Comparison of ENCODE assay signal across 20 cellular contexts in the genomic region with DNA sequence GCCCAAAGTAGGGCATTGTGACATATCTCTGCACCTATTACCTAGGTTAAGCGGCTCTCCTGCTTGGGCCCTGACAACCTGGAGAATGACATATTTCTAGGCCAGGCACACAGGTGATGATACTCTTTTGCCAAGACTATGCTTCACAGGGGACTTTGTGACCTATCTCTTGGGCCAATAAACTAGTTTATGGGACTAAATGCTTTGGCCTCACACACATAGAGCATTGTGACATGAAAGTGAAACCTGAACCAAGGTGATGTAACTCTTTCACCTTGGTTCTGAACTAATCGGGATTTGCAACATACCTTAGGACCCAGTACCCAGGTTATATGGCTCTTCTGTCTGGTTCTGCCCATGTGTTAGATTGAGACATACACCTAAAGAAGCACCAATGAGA. TPM values are rescaled to one million over a fixed set of nuclear protein-coding genes. Genes with fewer than 3 reads are reported as not detected.
"Had no signal": no experiment of that assay in that cellular context is flagged by ENCODE, and none has a peak within 500 bp of the region (broad histone marks: within the 10 kb centered on the region; RNA-seq: fewer than 3 reads in every experiment).

No MANE protein-coding gene starts in this region.

RNA-seq across cellular contexts. Expression of a gene that starts 19.0 kb away (rescaled TPM):
- total RNA-seq: activated naive CD4-positive, alpha-beta T cell treated with anti-CD3 and anti-CD28 coated beads for 36 hours; activated naive CD4-positive, alpha-beta T cell treated with anti-CD3 and anti-CD28 coated beads, Interleukin-2, amount 50 U/mL, for 72 hours; activated naive CD8-positive, alpha-beta T cell treated with anti-CD3 and anti-CD28 coated beads for 36 hours; activated naive CD8-positive, alpha-beta T cell treated with anti-CD3 and anti-CD28 coated beads, Interleukin-2, amount 10 ng/mL, durations not matched to agents 7 days and 5 days; activated T-cell treated with anti-CD3 and anti-CD28 coated beads, Interleukin-2, amount 50 U/mL, for 4 hours; activated T-cell treated with anti-CD3 and anti-CD28 coated beads, Interleukin-2, amount 50 U/mL, for 72 hours; activated T-helper 1 cell treated with anti-CD3 and anti-CD28 coated beads, Interleukin-12 subunit alpha, Interleukin-12 subunit beta, Interleukin-2, Interleukin-4 antibody, amounts not matched to agents 30 ng/mL and 10 ng/mL and 1 ng/mL, durations not matched to agents 14 hours and 24 hours and 36 hours; activated T-helper 17 cell treated with anti-CD3 and anti-CD28 coated beads, Interleukin-2, amount 50 U/mL, for 72 hours; activated T-helper 2 cell treated with anti-CD3 and anti-CD28 coated beads, Interferon-gamma antibody, Interleukin-2, Interleukin-4, amounts not matched to agents 10 μg/mL and 5 μg/mL and 100 μg/mL, durations not matched to agents 14 hours and 24 hours and 36 hours; adrenal gland; aorta; ascending aorta; astrocyte; body of pancreas; breast epithelium; bronchial epithelial cell; cardiac muscle cell; cardiac septum; cerebellum; chondrocyte had no signal
